ENCODE assay signal across 29 cellular contexts in the genomic region with DNA sequence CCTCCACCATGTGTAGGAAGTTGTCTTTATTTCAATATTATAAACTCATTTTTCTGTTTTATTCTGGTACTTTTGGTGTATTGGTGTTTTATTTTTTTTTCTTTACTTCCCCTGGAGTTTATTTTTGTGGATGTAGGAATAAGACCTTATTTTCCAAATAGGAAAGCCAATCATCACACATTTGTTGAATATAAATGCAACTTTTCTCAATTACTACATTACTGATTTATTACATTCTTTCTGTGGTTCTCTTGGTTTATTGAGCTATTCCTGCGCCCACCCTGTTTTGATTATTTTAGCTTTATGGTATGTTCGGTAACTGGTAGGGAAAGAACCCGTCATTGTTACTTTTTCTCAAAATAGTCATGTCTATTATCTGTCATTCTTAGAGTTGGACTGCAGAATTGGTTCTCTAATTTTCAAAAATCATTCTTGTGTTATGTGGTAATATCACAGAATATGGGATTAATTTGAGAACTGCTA. TPM values are rescaled to one million over a fixed set of nuclear protein-coding genes. Genes with fewer than 3 reads are reported as not detected.
"Had no signal": no experiment of that assay in that cellular context is flagged by ENCODE, and none has a peak within 500 bp of the region (broad histone marks: within the 10 kb centered on the region; RNA-seq: fewer than 3 reads in every experiment).

No MANE protein-coding gene starts in this region.

- H3K4me1 ChIP-seq: body of pancreas, heart left ventricle, pancreas, psoas muscle, stomach, suprapubic skin, tibial nerve had no signal

- H3K27ac Mint-ChIP-seq: activated CD4-positive, alpha-beta memory T cell treated with anti-CD3 and anti-CD28 coated beads for 36 hours; activated naive CD8-positive, alpha-beta T cell treated with anti-CD3 and anti-CD28 coated beads, Interleukin-2, amount 50 U/mL, for 24 hours; activated T-helper 1 cell treated with anti-CD3 and anti-CD28 coated beads, Interleukin-12 subunit alpha, Interleukin-12 subunit beta, Interleukin-2, Interleukin-4 antibody, amounts not matched to agents 30 ng/mL and 10 ng/mL and 1 ng/mL, durations not matched to agents 14 hours and 24 hours and 36 hours; endodermal cell; memory B cell; nephron had no signal

- H3K36me3 ChIP-seq: cardiac muscle cell, heart left ventricle, neutrophil, pancreas, stomach, suprapubic skin, tibial nerve had no signal

- ATAC-seq: activated naive CD8-positive, alpha-beta T cell treated with anti-CD3 and anti-CD28 coated beads, Interleukin-2, amount 50 U/mL, for 24 hours; body of pancreas; heart left ventricle; left colon; pancreas; psoas muscle; right cardiac atrium had no signal

- H3K36me3 Mint-ChIP-seq: activated CD4-positive, alpha-beta memory T cell treated with anti-CD3 and anti-CD28 coated beads for 36 hours had no signal

- H3K9me3 Mint-ChIP-seq: activated CD4-positive, alpha-beta memory T cell treated with anti-CD3 and anti-CD28 coated beads for 36 hours; activated naive CD8-positive, alpha-beta T cell treated with anti-CD3 and anti-CD28 coated beads, Interleukin-2, amount 50 U/mL, for 24 hours; activated T-helper 1 cell treated with anti-CD3 and anti-CD28 coated beads, Interleukin-12 subunit alpha, Interleukin-12 subunit beta, Interleukin-2, Interleukin-4 antibody, amounts not matched to agents 30 ng/mL and 10 ng/mL and 1 ng/mL, durations not matched to agents 14 hours and 24 hours and 36 hours; endodermal cell; memory B cell; nephron had no signal

- H3K27ac ChIP-seq: body of pancreas, cardiac muscle cell, epithelial cell of prostate, heart left ventricle, neutrophil, pancreas, psoas muscle, stomach, suprapubic skin, tibial nerve had no signal

- FAIRE-seq: keratinocyte, pancreas had no signal

- H3K4me3 Mint-ChIP-seq: activated CD4-positive, alpha-beta memory T cell treated with anti-CD3 and anti-CD28 coated beads for 36 hours; activated naive CD8-positive, alpha-beta T cell treated with anti-CD3 and anti-CD28 coated beads, Interleukin-2, amount 50 U/mL, for 24 hours; activated T-helper 1 cell treated with anti-CD3 and anti-CD28 coated beads, Interleukin-12 subunit alpha, Interleukin-12 subunit beta, Interleukin-2, Interleukin-4 antibody, amounts not matched to agents 30 ng/mL and 10 ng/mL and 1 ng/mL, durations not matched to agents 14 hours and 24 hours and 36 hours; endodermal cell; memory B cell; nephron had no signal

- H3K4me3 ChIP-seq: body of pancreas, cardiac muscle cell, heart left ventricle, pancreas, psoas muscle, stomach, suprapubic skin, tibial nerve had no signal

- H3K27me3 ChIP-seq: cardiac muscle cell, neutrophil, pancreas had no signal

- H3K4me1 Mint-ChIP-seq: endodermal cell, nephron had no signal

- DNase-seq: activated CD4-positive, alpha-beta memory T cell treated with anti-CD3 and anti-CD28 coated beads for 36 hours; activated CD4-positive, alpha-beta T cell treated with anti-CD3 and anti-CD28 coated beads for 4 hours; activated CD4-positive, CD25-positive, alpha-beta regulatory T cell; activated gamma-delta T cell; activated naive CD4-positive, alpha-beta T cell treated with anti-CD3 and anti-CD28 coated beads, Interleukin-2, amount 50 U/mL, for 16 hours; activated naive CD8-positive, alpha-beta T cell treated with anti-CD3 and anti-CD28 coated beads, Interleukin-2, amount 50 U/mL, for 24 hours; body of pancreas; cortex of kidney; endodermal cell; heart left ventricle; left colon; pancreas; psoas muscle; right cardiac atrium; stimulated activated CD4-positive, alpha-beta T cell treated with anti-CD3 and anti-CD28 coated beads, Interleukin-4, amount 100 ng/mL, for 24 hours; stomach; T-helper 9 cell had no signal

- H3K9me3 ChIP-seq: body of pancreas, heart left ventricle, neutrophil, pancreas, psoas muscle, stomach, suprapubic skin, tibial nerve had no signal

RNA-seq across cellular contexts. Expression of a gene that starts 3.6 kb away (rescaled TPM):
- total RNA-seq: activated CD4-positive, alpha-beta memory T cell treated with anti-CD3 and anti-CD28 coated beads for 36 hours; activated T-helper 1 cell treated with anti-CD3 and anti-CD28 coated beads, Interleukin-12 subunit alpha, Interleukin-12 subunit beta, Interleukin-2, Interleukin-4 antibody, amounts not matched to agents 30 ng/mL and 10 ng/mL and 1 ng/mL, durations not matched to agents 14 hours and 24 hours and 36 hours; cardiac muscle cell; cerebellum; endodermal cell; fibroblast of villous mesenchyme; lower leg skin; suprapubic skin had no signal
- polyA plus RNA-seq: cardiac muscle cell, keratinocyte, right cardiac atrium had no signal
